ENCODE assay signal across 1 cellular context in genomic region chr5:104297076-104297475, GRCh38.
TF ChIP-seq lines count a peak whose summit lies in the region.

No MANE protein-coding gene starts in this region.

TF ChIP-seq in HCT116, 20 proteins besides CTCF, POLR2A, EP300 and RAD21 (continued from another document):
- no peak for TF ChIP-seq ZNF274 (IDR thresholded peaks at IDR 0.05; ENCODE audit: low read depth, low read length)
- no peak for TF ChIP-seq EZH2 (IDR thresholded peaks at IDR 0.05)
- no peak for TF ChIP-seq SIN3A (IDR thresholded peaks at IDR 0.05; ENCODE audit: low read depth)
- no peak for TF ChIP-seq JUND (IDR thresholded peaks at IDR 0.05)
- TF ChIP-seq SP1 (IDR thresholded peaks at IDR 0.05; ENCODE audit: low read depth), result no peak
- TF ChIP-seq POLR2AphosphoS5 (IDR thresholded peaks at IDR 0.05; ENCODE audit: low read depth, low read length), result no peak
- TF ChIP-seq EGR1 (IDR thresholded peaks at IDR 0.05; ENCODE audit: low read depth), result no peak
- TF ChIP-seq, protein P1, sequence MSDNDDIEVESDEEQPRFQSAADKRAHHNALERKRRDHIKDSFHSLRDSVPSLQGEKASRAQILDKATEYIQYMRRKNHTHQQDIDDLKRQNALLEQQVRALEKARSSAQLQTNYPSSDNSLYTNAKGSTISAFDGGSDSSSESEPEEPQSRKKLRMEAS (IDR thresholded peaks at IDR 0.05), result no peak
- TF ChIP-seq CBX3 (IDR thresholded peaks at IDR 0.05; ENCODE audit: low read depth), result no peak
- TF ChIP-seq YY1 (IDR thresholded peaks at IDR 0.05; ENCODE audit: extremely low read depth, insufficient replicate concordance, low read depth, low read length), result no peak
- TF ChIP-seq ELF1 (IDR thresholded peaks at IDR 0.05; ENCODE audit: borderline replicate concordance, low read depth), result no peak
- TF ChIP-seq ZBTB33 (IDR thresholded peaks at IDR 0.05; ENCODE audit: extremely low read depth, insufficient replicate concordance, low read length), result no peak
- TF ChIP-seq ZFX (IDR thresholded peaks at IDR 0.05), result no peak
- no peak for TF ChIP-seq TCF7L2 (IDR thresholded peaks at IDR 0.05; ENCODE audit: borderline replicate concordance, extremely low read depth, insufficient read depth, insufficient read length)
